ENCODE assay signal across 11 cellular contexts in genomic region chr2:7012141-7012809, GRCh38.
DNase-seq lines count a peak whose midpoint lies in the region; TF ChIP-seq lines count a peak whose summit lies in the region.
"Had no signal": no experiment of that assay in that cellular context is flagged by ENCODE, and none has a peak within 500 bp of the region (broad histone marks: within the 10 kb centered on the region; RNA-seq: fewer than 3 reads in every experiment).

No MANE protein-coding gene starts in this region.

- TF ChIP-seq CTCF in glutamatergic neuron (IDR thresholded peaks at IDR 0.05; ENCODE audit: partially characterized antibody, unreplicated experiment) (no peak), ascending aorta (IDR thresholded peaks at IDR 0.05) (no peak)

- no peak overlapping the region for H3K27ac Mint-ChIP-seq in glutamatergic neuron (ENCODE audit: unreplicated experiment)
- H3K27ac Mint-ChIP-seq: activated CD8-positive, alpha-beta T cell treated with anti-CD3 and anti-CD28 coated beads for 36 hours had no signal

- H3K4me3 ChIP-seq in muscle layer of colon (ENCODE audit: low read depth in 1 of 2, low read length in 2 of 2) (no peak overlapping the region), ascending aorta (no peak overlapping the region)

- H3K4me3 Mint-ChIP-seq in glutamatergic neuron (ENCODE audit: unreplicated experiment): no peak overlapping the region
- H3K4me3 Mint-ChIP-seq: activated CD8-positive, alpha-beta T cell treated with anti-CD3 and anti-CD28 coated beads for 36 hours; neural crest cell had no signal

- no peaks in the 10 kb centered on the region for H3K36me3 Mint-ChIP-seq in glutamatergic neuron (ENCODE audit: unreplicated experiment)

- H3K27me3 Mint-ChIP-seq in glutamatergic neuron (ENCODE audit: unreplicated experiment): peaks cover 10% of the 10 kb centered on the region
- H3K27me3 Mint-ChIP-seq: activated CD8-positive, alpha-beta T cell treated with anti-CD3 and anti-CD28 coated beads for 36 hours had no signal

- intact Hi-C loops in ascending aorta (cut with DNase I): loop anchor here (5.0 kb wide), 1 partner anchor 95 kb away; the partner anchor contains the start of gene RNF144A

- peaks cover 77% of the 10 kb centered on the region for H3K4me1 Mint-ChIP-seq in glutamatergic neuron (ENCODE audit: low read depth, unreplicated experiment)

- H3K4me1 ChIP-seq in muscle layer of colon (ENCODE audit: insufficient read depth, low read length) (peaks cover 95% of the 10 kb centered on the region), ascending aorta (peaks cover 0 to 6% of the 10 kb centered on the region in 2 donors)

- H3K36me3 ChIP-seq in muscle layer of colon (ENCODE audit: insufficient read depth, low read length) (no peaks in the 10 kb centered on the region), ascending aorta (no peaks in the 10 kb centered on the region)

- H3K27ac ChIP-seq in muscle layer of colon (ENCODE audit: low read depth, low read length): peak overlapping the region; percentile 45
- H3K27ac ChIP-seq in ascending aorta: no peak overlapping the region

- H3K27me3 ChIP-seq in muscle layer of colon (ENCODE audit: control insufficient read depth in 1 of 2, insufficient read depth in 2 of 2, low read length in 2 of 2) (no peaks in the 10 kb centered on the region), ascending aorta (no peaks in the 10 kb centered on the region)

- DNase-seq in COLO668 (lab: John Stamatoyannopoulos, UW; ENCODE audit: unreplicated experiment) (peak; percentile 75), NCI-H2029 (lab: John Stamatoyannopoulos, UW) (peak; percentile 84), astrocyte of the hippocampus (ENCODE audit: low read depth, low spot score) (peak; percentile 38), glutamatergic neuron (no peak), cerebellar nuclear complex (lab: John Stamatoyannopoulos, UW) (no peak), Kasumi-1 (lab: John Stamatoyannopoulos, UW) (no peak), ascending aorta (ENCODE audit: low spot score in 2 of 2) (no peak)
- DNase-seq: activated CD8-positive, alpha-beta T cell treated with anti-CD3 and anti-CD28 coated beads for 36 hours; cortex of kidney had no signal

- no peak overlapping the region for H3K9ac ChIP-seq in muscle layer of colon (ENCODE audit: low read length)

- no peaks in the 10 kb centered on the region for H3K9me3 ChIP-seq in muscle layer of colon (ENCODE audit: low read length)
- H3K9me3 ChIP-seq in ascending aorta: no peaks in the 10 kb centered on the region

- H3K9me3 Mint-ChIP-seq in glutamatergic neuron (ENCODE audit: unreplicated experiment): peaks cover 21% of the 10 kb centered on the region
- H3K9me3 Mint-ChIP-seq: activated CD8-positive, alpha-beta T cell treated with anti-CD3 and anti-CD28 coated beads for 36 hours; neural crest cell had no signal

Comparison
In these comparisons a context has a peak if more than half of its experiments do, and no peak if none do; other contexts are left out.
1. DNase-seq: peak in COLO668 (single experiment), NCI-H2029 (single experiment) and astrocyte of the hippocampus (single experiment); none in glutamatergic neuron (single experiment), cerebellar nuclear complex (0 of 2), Kasumi-1 (0 of 2) and ascending aorta (0 of 2).